In the genomic region with DNA sequence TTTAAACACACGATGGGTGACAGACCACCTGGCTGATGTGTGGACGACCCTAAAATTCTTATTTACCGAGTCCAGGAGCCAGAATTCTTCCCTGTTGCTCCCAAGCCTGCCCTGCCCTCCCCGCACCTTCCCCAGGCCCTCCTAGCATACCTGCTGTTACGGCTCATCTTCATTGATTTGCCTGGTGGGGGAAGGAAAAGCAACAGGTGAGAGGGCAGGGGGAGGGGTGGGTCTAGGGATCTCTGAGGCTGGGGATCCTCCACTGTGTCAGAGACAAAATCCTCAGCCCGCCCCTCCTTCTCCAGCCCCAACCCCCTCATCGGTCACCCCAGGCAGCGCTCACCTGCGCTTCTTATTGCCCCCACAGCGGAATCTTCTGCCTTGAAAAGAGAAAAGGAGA, we compare ENCODE assay signal across 18 cellular contexts. TPM values are rescaled to one million over a fixed set of nuclear protein-coding genes. Genes with fewer than 3 reads are reported as not detected.
"Had no signal": no experiment of that assay in that cellular context is flagged by ENCODE, and none has a peak within 500 bp of the region (broad histone marks: within the 10 kb centered on the region; RNA-seq: fewer than 3 reads in every experiment).

No MANE protein-coding gene starts in this region.

- H3K4me1 ChIP-seq: parathyroid adenoma had no signal

- ATAC-seq: activated CD8-positive, alpha-beta T cell treated with anti-CD3 and anti-CD28 coated beads for 36 hours; esophagus mucosa; gastrocnemius medialis; naive thymus-derived CD8-positive, alpha-beta T cell had no signal

- H3K36me3 ChIP-seq: colonic mucosa, gastrocnemius medialis, sigmoid colon, tibial nerve, uterus had no signal

- DNase-seq: activated CD4-positive, alpha-beta T cell treated with anti-CD3 and anti-CD28 coated beads, Interleukin-2, amount 10 ng/mL, durations not matched to agents 24 days and 14 days; activated CD8-positive, alpha-beta T cell treated with anti-CD3 and anti-CD28 coated beads for 36 hours; activated naive CD4-positive, alpha-beta T cell treated with Interleukin-2 at 50 U/mL for 16 hours; activated naive CD8-positive, alpha-beta T cell treated with anti-CD3 and anti-CD28 coated beads, Interleukin-2, amount 10 ng/mL, durations not matched to agents 7 days and 5 days; activated T-cell treated with anti-CD3 and anti-CD28 coated beads, Interleukin-2, amount 50 U/mL, for 24 hours; central memory CD4-positive, alpha-beta T cell; gastrocnemius medialis; immature natural killer cell; sigmoid colon; T-helper 1 cell; T-helper 9 cell; uterus had no signal

- H3K27ac ChIP-seq: colonic mucosa, gastrocnemius medialis, parathyroid adenoma, sigmoid colon, tibial nerve, uterus had no signal

- H3K27me3 ChIP-seq: colonic mucosa, gastrocnemius medialis, sigmoid colon, tibial nerve, uterus had no signal

- H3K9me3 ChIP-seq: colonic mucosa, gastrocnemius medialis, sigmoid colon, tibial nerve, uterus had no signal

- H3K4me3 ChIP-seq: colonic mucosa, gastrocnemius medialis, sigmoid colon, tibial nerve, uterus had no signal

RNA-seq across cellular contexts. Expression of a gene that starts 4.0 kb away (rescaled TPM):
- total RNA-seq: esophagus mucosa had no signal

RNA-seq across cellular contexts. Expression of a gene that starts 23.5 kb away (rescaled TPM):
- total RNA-seq: activated T-helper 2 cell treated with anti-CD3 and anti-CD28 coated beads, Interferon-gamma antibody, Interleukin-2, Interleukin-4, amounts not matched to agents 10 μg/mL and 5 μg/mL and 100 μg/mL, durations not matched to agents 14 hours and 24 hours and 36 hours; esophagus mucosa had no signal
- polyA plus RNA-seq: immature natural killer cell had no signal

RNA-seq across cellular contexts. Expression of a gene that starts 55.9 kb away (rescaled TPM):
- total RNA-seq: activated CD4-positive, alpha-beta T cell treated with anti-CD3 and anti-CD28 coated beads, Interleukin-2, amount 10 ng/mL, durations not matched to agents 24 days and 14 days; activated CD8-positive, alpha-beta T cell treated with anti-CD3 and anti-CD28 coated beads for 36 hours; naive thymus-derived CD8-positive, alpha-beta T cell had no signal
- polyA plus RNA-seq: immature natural killer cell; naive thymus-derived CD8-positive, alpha-beta T cell had no signal
